In the genomic region with DNA sequence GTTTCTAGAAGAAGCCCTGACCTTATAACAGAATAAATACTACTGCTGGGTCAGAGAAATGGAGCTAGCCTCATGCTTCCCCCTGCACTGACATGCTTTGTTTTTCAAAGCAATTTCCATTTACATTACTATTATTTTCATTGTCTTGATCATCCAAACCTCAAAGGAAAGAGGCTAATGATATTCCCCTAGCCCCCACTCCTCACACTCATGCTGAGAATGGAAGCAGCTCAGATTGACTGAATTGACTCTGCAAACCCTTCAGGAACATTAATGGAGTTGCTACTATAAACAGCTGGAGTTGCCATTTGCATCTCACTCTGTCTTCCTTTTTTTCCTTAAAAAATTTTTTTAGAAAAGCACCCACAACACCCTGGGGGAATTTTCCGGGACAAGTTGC, we compare ENCODE assay signal across 21 cellular contexts.
"Had no signal": no experiment of that assay in that cellular context is flagged by ENCODE, and none has a peak within 500 bp of the region (broad histone marks: within the 10 kb centered on the region; RNA-seq: fewer than 3 reads in every experiment).

No MANE protein-coding gene starts in this region.

- DNase-seq: effector memory CD4-positive, alpha-beta T cell; heart right ventricle; kidney; left cardiac atrium; left ventricle myocardium superior; midbrain; posterior cingulate gyrus; stimulated activated CD4-positive, alpha-beta T cell treated with anti-CD3 and anti-CD28 coated beads, Interleukin-2, amount 100 ng/mL, for 24 hours; stimulated activated CD4-positive, alpha-beta T cell treated with anti-CD3 and anti-CD28 coated beads, Interleukin-4, amount 100 ng/mL, for 4 hours; stimulated activated naive B cell treated with anti-CD40 and anti-IgM and Interleukin-4, amounts not matched to agents 10 μg/mL and 1 μg/mL and 100 μg/mL, for 72 hours; stimulated activated naive CD8-positive, alpha-beta T cell treated with anti-CD3 and anti-CD28 coated beads, Interleukin-15, amount 100 ng/mL, for 72 hours; testis; upper lobe of right lung had no signal

- H3K36me3 Mint-ChIP-seq: natural killer cell treated with Interleukin-12 subunit alpha and Interleukin-12 subunit beta and Interleukin-15 and Interleukin-18, amount 100 ng/mL, for 72 hours; stimulated activated naive B cell treated with anti-CD40 and anti-IgM and Interleukin-4, amounts not matched to agents 10 μg/mL and 1 μg/mL and 100 μg/mL, for 72 hours had no signal

- H3K27me3 ChIP-seq: heart right ventricle, testis, tibial nerve, upper lobe of right lung, vagina had no signal

- H3K4me3 ChIP-seq: heart right ventricle, lung, testis, tibial nerve, upper lobe of right lung, vagina had no signal

- H3K4me3 Mint-ChIP-seq: natural killer cell treated with Interleukin-12 subunit alpha and Interleukin-12 subunit beta and Interleukin-15 and Interleukin-18, amount 100 ng/mL, for 72 hours; stimulated activated naive B cell treated with anti-CD40 and anti-IgM and Interleukin-4, amounts not matched to agents 10 μg/mL and 1 μg/mL and 100 μg/mL, for 72 hours; stimulated activated naive CD8-positive, alpha-beta T cell treated with anti-CD3 and anti-CD28 coated beads, Interleukin-15, amount 100 ng/mL, for 72 hours had no signal

- H3K27ac ChIP-seq: heart right ventricle, testis, tibial nerve, upper lobe of right lung, vagina had no signal

- H3K27ac Mint-ChIP-seq: natural killer cell treated with Interleukin-12 subunit alpha and Interleukin-12 subunit beta and Interleukin-15 and Interleukin-18, amount 100 ng/mL, for 72 hours; stimulated activated naive B cell treated with anti-CD40 and anti-IgM and Interleukin-4, amounts not matched to agents 10 μg/mL and 1 μg/mL and 100 μg/mL, for 72 hours; stimulated activated naive CD8-positive, alpha-beta T cell treated with anti-CD3 and anti-CD28 coated beads, Interleukin-15, amount 100 ng/mL, for 72 hours had no signal

- H3K4me1 ChIP-seq: testis, tibial nerve, upper lobe of right lung, vagina had no signal

- ATAC-seq: esophagus mucosa; left cardiac atrium; natural killer cell treated with Interleukin-12 subunit alpha and Interleukin-12 subunit beta and Interleukin-15 and Interleukin-18, amount 100 ng/mL, for 72 hours; sciatic nerve; stimulated activated naive B cell treated with anti-CD40 and anti-IgM and Interleukin-4, amounts not matched to agents 10 μg/mL and 1 μg/mL and 100 μg/mL, for 72 hours; stimulated activated naive CD8-positive, alpha-beta T cell treated with anti-CD3 and anti-CD28 coated beads, Interleukin-15, amount 100 ng/mL, for 72 hours; upper lobe of right lung had no signal

- FAIRE-seq: endometrium, frontal cortex, kidney had no signal

- H3K9me3 ChIP-seq: testis, upper lobe of right lung, vagina had no signal

- H3K4me1 Mint-ChIP-seq: stimulated activated naive B cell treated with anti-CD40 and anti-IgM and Interleukin-4, amounts not matched to agents 10 μg/mL and 1 μg/mL and 100 μg/mL, for 72 hours; stimulated activated naive CD8-positive, alpha-beta T cell treated with anti-CD3 and anti-CD28 coated beads, Interleukin-15, amount 100 ng/mL, for 72 hours had no signal

- H3K36me3 ChIP-seq: heart right ventricle, tibial nerve, upper lobe of right lung, vagina had no signal
